8 cellular contexts compared by ENCODE assay signal in genomic region chr5:150700600-150701377, GRCh38. TPM values are rescaled to one million over a fixed set of nuclear protein-coding genes. Genes with fewer than 3 reads are reported as not detected.
DNase-seq lines count a peak whose midpoint lies in the region; ATAC-seq and TF ChIP-seq lines count a peak whose summit lies in the region.

RBM22 (minus strand) TSS chr5:150701062; CDS start chr5:150700985, 77 bp downstream.

- intact Hi-C loops in thyroid gland (cut with DNase I), result loop anchor here (5.0 kb wide), 1 partner anchor 82 kb away; no protein-coding TSS in a partner anchor

- whole genome bisulfite sequencing in SK-N-SH (ENCODE audit: low lambda C conversion rate), result 2% methylated on average over 57 of the region's 59 CpGs
- WGBS in thyroid gland, 2 donors, result 1% methylated on average over 35 to 58 of the region's 59 CpGs

- H3K79me2 ChIP-seq in SK-N-SH (ENCODE audit: insufficient read depth), result peaks cover 28% of the 10 kb centered on the region

- CTCF ChIA-PET in GM10248 (lab: Yijun Ruan, JAX) (interaction anchor here (0.7 to 3.8 kb wide), 44 partner anchors 8 to 652 kb away, joined by 3 to 34 read pairs (median 4); partner anchors contain the start of genes DCTN4, GM2A, IRGM and MYOZ3), SK-N-SH (lab: Yijun Ruan, JAX) (interaction anchor here (0.7 to 3.0 kb wide), 39 partner anchors 9 to 467 kb away, joined by 3 to 35 read pairs (median 5); partner anchors contain the start of genes DCTN4, MYOZ3 and SMIM3)

- peak within 1 kb of the TSS; percentile 87 to 95 for H3K27ac ChIP-seq in SK-N-SH (ENCODE audit: low read depth in 2 of 2, low read length in 1 of 2)
- peak within 1 kb of the TSS; percentile 85 to 97 (median 93) for H3K27ac ChIP-seq in thyroid gland

- H3K4me1 ChIP-seq in SK-N-SH (ENCODE audit: control insufficient read depth in 1 of 2, insufficient read depth in 2 of 2, low read depth in 1 of 2, low read length in 1 of 2) (peaks cover 11 to 15% of the 10 kb centered on the region in 2 experiments), thyroid gland (peaks cover 14 to 18% of the 10 kb centered on the region in 2 donors)

- TF ChIP-seq RAD21 in SK-N-SH (IDR thresholded peaks at IDR 0.05; ENCODE audit: low read length), result peak; percentile 1; the same call in 1 of the 2 replicates

- H3K36me3 Mint-ChIP-seq in HFFc6 (ENCODE audit: low read depth), result peaks cover 18% of the 10 kb centered on the region
- peaks cover 0 to 4% of the 10 kb centered on the region in 2 donors for H3K36me3 Mint-ChIP-seq in activated naive CD4-positive, alpha-beta T cell treated with anti-CD3 and anti-CD28 coated beads, Interleukin-2, amount 50 U/mL, for 72 hours
- H3K36me3 Mint-ChIP-seq in glutamatergic neuron (ENCODE audit: unreplicated experiment), result peaks cover 4% of the 10 kb centered on the region
- peaks cover 16% of the 10 kb centered on the region for H3K36me3 Mint-ChIP-seq in osteocyte (ENCODE audit: unreplicated experiment)

- H3K4me3 ChIP-seq in SK-N-SH (ENCODE audit: low read depth in 2 of 2, low read length in 1 of 2) (peak within 1 kb of the TSS; percentile 76 to 98), thyroid gland (replicated peaks in 1 of 3) (peak within 1 kb of the TSS; percentile 85 to 98 (median 93))

- H3K9ac ChIP-seq in SK-N-SH, result peak within 1 kb of the TSS; percentile 93

- peak in 1 of 2 donors; percentile 75 for TF ChIP-seq POLR2A in thyroid gland (IDR thresholded peaks at IDR 0.05)

- H3K36me3 ChIP-seq in SK-N-SH (replicated peaks in 1 of 2; ENCODE audit: control insufficient read depth in 1 of 2, insufficient read depth in 2 of 2, low read length in 1 of 2) (peaks cover 31 to 34% of the 10 kb centered on the region in 2 experiments), thyroid gland (peaks cover 23 to 30% of the 10 kb centered on the region in 2 donors)

- peak within 1 kb of the TSS; percentile 93 for H2AFZ ChIP-seq in SK-N-SH (ENCODE audit: low read depth)

- no peaks in the 10 kb centered on the region for H3K9me2 ChIP-seq in SK-N-SH

- DNase-seq in GM10248 (ENCODE audit: extremely low spot score) (peak; percentile 90), HFFc6 (peak; percentile 77), NAMALWA (ENCODE audit: low spot score) (peak; percentile 93), SK-N-SH (peak; percentile 87), glutamatergic neuron (peak; percentile 93), osteocyte (ENCODE audit: extremely low spot score, unreplicated experiment) (peak; percentile 96), thyroid gland (peak; percentile 93 to 95)
- peak; percentile 88 for DNase-seq in activated naive CD4-positive, alpha-beta T cell treated with anti-CD3 and anti-CD28 coated beads, Interleukin-2, amount 50 U/mL, for 72 hours (ENCODE audit: low spot score in 2 of 2)

- H3K27me3 ChIP-seq in SK-N-SH (ENCODE audit: insufficient read depth) (no peaks in the 10 kb centered on the region), thyroid gland (no peaks in the 10 kb centered on the region)

- H3K4me3 Mint-ChIP-seq in HFFc6 (no peak within 1 kb of the TSS), glutamatergic neuron (ENCODE audit: unreplicated experiment) (no peak within 1 kb of the TSS), osteocyte (ENCODE audit: unreplicated experiment) (no peak within 1 kb of the TSS)

- POLR2A ChIA-PET in GM10248 (lab: Yijun Ruan, JAX) (interaction anchor here (0.5 to 1.5 kb wide), 12 partner anchors 8 to 290 kb away, joined by 3 to 10 read pairs (median 3); partner anchors contain the start of genes DCTN4 and SMIM3), SK-N-SH (lab: Yijun Ruan, JAX) (interaction anchor here (0.8 to 1.9 kb wide), 16 partner anchors 10 to 252 kb away, joined by 3 to 10 read pairs (median 4); partner anchors contain the start of genes DCTN4 and SMIM3)

- H3K9me3 Mint-ChIP-seq in HFFc6 (no peaks in the 10 kb centered on the region), glutamatergic neuron (ENCODE audit: unreplicated experiment) (no peaks in the 10 kb centered on the region), osteocyte (ENCODE audit: unreplicated experiment) (no peaks in the 10 kb centered on the region)
- no peaks in the 10 kb centered on the region for H3K9me3 Mint-ChIP-seq in activated naive CD4-positive, alpha-beta T cell treated with anti-CD3 and anti-CD28 coated beads, Interleukin-2, amount 50 U/mL, for 72 hours

- H3K27me3 Mint-ChIP-seq in HFFc6 (ENCODE audit: insufficient read depth) (no peaks in the 10 kb centered on the region), glutamatergic neuron (ENCODE audit: unreplicated experiment) (no peaks in the 10 kb centered on the region), osteocyte (ENCODE audit: unreplicated experiment) (no peaks in the 10 kb centered on the region)

- no peak for TF ChIP-seq EP300 in SK-N-SH (IDR thresholded peaks at IDR 0.05; ENCODE audit: borderline replicate concordance in 1 of 2, low read depth in 1 of 2, low read length in 1 of 2)

- TF ChIP-seq CTCF in GM10248 (IDR thresholded peaks at IDR 0.05; ENCODE audit: control extremely low read depth, extremely low read depth, low read depth, missing control alignments) (peak; percentile 71), HFFc6 (IDR thresholded peaks at IDR 0.05) (peak; percentile 88), SK-N-SH (IDR thresholded peaks at IDR 0.05) (peak; percentile 72), glutamatergic neuron (IDR thresholded peaks at IDR 0.05; ENCODE audit: partially characterized antibody, unreplicated experiment) (peak; percentile 57), osteocyte (IDR thresholded peaks at IDR 0.05) (peak; percentile 79), thyroid gland (IDR thresholded peaks at IDR 0.05) (peak; percentile 10 to 60 (median 40))

- peak; percentile 95 for ATAC-seq in activated naive CD4-positive, alpha-beta T cell treated with anti-CD3 and anti-CD28 coated beads, Interleukin-2, amount 50 U/mL, for 72 hours

- H3K27ac Mint-ChIP-seq in HFFc6 (no peak within 1 kb of the TSS), glutamatergic neuron (ENCODE audit: unreplicated experiment) (no peak within 1 kb of the TSS), osteocyte (ENCODE audit: unreplicated experiment) (no peak within 1 kb of the TSS)
- H3K27ac Mint-ChIP-seq in activated naive CD4-positive, alpha-beta T cell treated with anti-CD3 and anti-CD28 coated beads, Interleukin-2, amount 50 U/mL, for 72 hours, result no peak within 1 kb of the TSS

- H3K4me1 Mint-ChIP-seq in HFFc6 (ENCODE audit: low read depth) (peaks cover 13% of the 10 kb centered on the region; the same call in 1 of the 2 replicates), glutamatergic neuron (ENCODE audit: low read depth, unreplicated experiment) (no peaks in the 10 kb centered on the region), osteocyte (ENCODE audit: unreplicated experiment) (peaks cover 10% of the 10 kb centered on the region)

- no peaks in the 10 kb centered on the region for H3K9me3 ChIP-seq in SK-N-SH
- H3K9me3 ChIP-seq in thyroid gland, result no peaks in the 10 kb centered on the region

- H3F3A ChIP-seq in SK-N-SH (replicated peaks; ENCODE audit: insufficient read depth), result peaks cover 24% of the 10 kb centered on the region

- H4K20me1 ChIP-seq in SK-N-SH (ENCODE audit: insufficient read depth), result no peaks in the 10 kb centered on the region

- peak within 1 kb of the TSS; percentile 81 for H3K4me2 ChIP-seq in SK-N-SH

TF ChIP-seq in SK-N-SH, 30 proteins besides CTCF, POLR2A, EP300 and RAD21 (continues in another document):
- TF ChIP-seq RCOR1 (IDR thresholded peaks at IDR 0.05; ENCODE audit: low read length), result 0 out of 2 replicates have a peak, but pooled peaks have one; percentile 38
- no peak for TF ChIP-seq RFX5 (IDR thresholded peaks at IDR 0.05; ENCODE audit: low read length)
- TF ChIP-seq FOSL2 (IDR thresholded peaks at IDR 0.05; ENCODE audit: borderline replicate concordance, low read depth), result no peak; the same call in 1 of the 2 replicates
- TF ChIP-seq MXI1 (IDR thresholded peaks at IDR 0.05; ENCODE audit: low read depth, low read length), result peak; percentile 23; the same call in 1 of the 2 replicates
- TF ChIP-seq NRF1 (IDR thresholded peaks at IDR 0.05; ENCODE audit: low read depth, low read length), result no peak
- no peak for TF ChIP-seq EZH2phosphoT487 (IDR thresholded peaks at IDR 0.05; ENCODE audit: borderline replicate concordance, low read depth)
- TF ChIP-seq SMC3 (IDR thresholded peaks at IDR 0.05; ENCODE audit: low read depth, low read length), result peak; percentile 12; the same call in 1 of the 2 replicates
- TF ChIP-seq REST (IDR thresholded peaks at IDR 0.05; ENCODE audit: low read depth, low read length), result 0 out of 2 replicates have a peak, but pooled peaks have one; percentile 24

RNA-seq across cellular contexts. Expression of gene RBM22, which starts in this region (rescaled TPM):
- 10 to 100 TPM; 32.6 to 40.2 (median 35.4) TPM for total RNA-seq in HFFc6 (2021; fragmentation: NEBNext Ultra II Directional; extraction: Animal tissue kit (Norgen Biotek cat#: 25700))
- polyA plus RNA-seq in SK-N-SH (2012; rRNA removed), result 30.7 and 41.0 TPM in 2 replicates
- polyA plus RNA-seq in SK-N-SH (2012; cell fraction: cytosol; rRNA removed), result 27.2 and 30.1 TPM in 2 replicates
- polyA plus RNA-seq in SK-N-SH (2012; cell fraction: nucleus; rRNA removed), result 39.9 and 65.8 TPM in 2 replicates
- 100 to 1,000 TPM in 1 of 2 donors, 10 to 100 TPM in 1; 62.0 to 104 TPM for total RNA-seq in activated naive CD4-positive, alpha-beta T cell treated with anti-CD3 and anti-CD28 coated beads, Interleukin-2, amount 50 U/mL, for 72 hours
- total RNA-seq in glutamatergic neuron (ENCODE audit: unreplicated experiment), result 39.3 TPM
- 41.6 and 43.6 TPM in 2 replicates for total RNA-seq in osteocyte
- total RNA-seq in thyroid gland, result 10 to 100 TPM; 39.1 to 47.2 (median 42.9) TPM

Comparison
In these comparisons a context has a peak if more than half of its experiments do, and no peak if none do; other contexts are left out.
1. Peak in every context shown above with its lines: DNase-seq, ATAC-seq, H3K4me3 ChIP-seq and H3K27ac ChIP-seq.